1 cellular context compared by ENCODE assay signal in the genomic region with DNA sequence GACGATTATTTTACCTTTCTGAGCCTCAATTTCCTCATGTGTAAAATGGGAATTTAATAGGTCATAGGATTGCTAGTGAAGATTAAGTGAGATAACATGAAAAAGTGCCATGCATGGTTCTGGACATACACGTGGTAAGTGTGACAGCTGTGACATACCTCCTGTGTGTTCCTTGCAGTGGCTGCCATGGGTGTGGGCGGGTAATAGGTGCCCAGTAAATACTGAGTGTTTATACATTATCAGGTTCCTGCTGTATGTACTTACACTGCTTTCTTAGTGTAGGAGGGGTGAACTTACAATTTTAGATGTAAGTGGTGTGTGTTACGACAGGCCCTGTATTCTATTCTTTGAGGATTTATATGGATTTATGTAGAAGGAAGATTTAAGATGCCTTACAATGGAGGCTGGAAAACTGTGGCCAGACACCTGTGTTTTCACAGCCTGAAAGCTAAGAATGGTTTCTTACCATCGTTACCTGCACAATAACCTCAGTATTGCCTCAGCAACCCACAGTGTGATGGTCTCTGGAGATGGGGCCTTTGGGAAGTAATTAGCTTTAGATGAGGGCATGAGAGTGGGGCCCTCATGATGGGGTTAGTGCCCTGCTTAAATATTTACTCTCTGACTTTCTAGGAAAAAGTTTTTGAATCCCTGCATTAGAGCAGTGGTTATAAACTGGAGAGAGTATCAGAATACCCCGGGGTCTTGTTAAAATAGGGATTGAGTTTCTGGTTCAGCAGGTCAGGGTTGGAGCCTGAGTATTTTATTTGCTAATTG.
TF ChIP-seq lines count a peak whose summit lies in the region.

No MANE protein-coding gene starts in this region.

TF ChIP-seq in SK-N-SH, 30 proteins besides CTCF, POLR2A, EP300 and RAD21 (continued from another document):
- no peak for TF ChIP-seq ZBTB33 (IDR thresholded peaks at IDR 0.05; ENCODE audit: borderline replicate concordance, low read depth)
